Comparison of ENCODE assay signal across 1 cellular context in the genomic region with DNA sequence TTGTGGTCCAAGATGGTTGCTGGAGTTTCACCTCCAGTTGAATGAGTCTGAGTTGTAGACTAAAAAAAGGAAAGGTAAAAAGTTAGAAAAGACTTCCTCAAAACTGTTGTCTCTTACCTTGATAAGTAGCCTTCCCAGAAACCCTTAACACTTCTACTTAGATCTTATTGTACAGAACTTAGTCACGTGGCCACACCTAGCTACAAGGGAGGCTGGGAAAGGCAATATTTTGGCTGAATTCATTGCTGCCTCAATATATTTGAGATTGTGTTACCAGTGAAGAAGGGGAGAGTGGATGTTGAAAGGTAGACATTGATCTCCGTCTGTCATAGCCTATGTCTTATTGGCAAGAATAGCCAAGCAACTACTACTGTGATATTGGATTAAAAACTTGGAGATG.
A peak's percentile ranks its signal among the peaks of the same experiment; 100 is the strongest.
TF ChIP-seq lines count a peak whose summit lies in the region.

No MANE protein-coding gene starts in this region.

TF ChIP-seq in K562, 482 proteins besides CTCF, POLR2A, EP300 and RAD21 (continued from another document):
- TF ChIP-seq, protein P1, sequence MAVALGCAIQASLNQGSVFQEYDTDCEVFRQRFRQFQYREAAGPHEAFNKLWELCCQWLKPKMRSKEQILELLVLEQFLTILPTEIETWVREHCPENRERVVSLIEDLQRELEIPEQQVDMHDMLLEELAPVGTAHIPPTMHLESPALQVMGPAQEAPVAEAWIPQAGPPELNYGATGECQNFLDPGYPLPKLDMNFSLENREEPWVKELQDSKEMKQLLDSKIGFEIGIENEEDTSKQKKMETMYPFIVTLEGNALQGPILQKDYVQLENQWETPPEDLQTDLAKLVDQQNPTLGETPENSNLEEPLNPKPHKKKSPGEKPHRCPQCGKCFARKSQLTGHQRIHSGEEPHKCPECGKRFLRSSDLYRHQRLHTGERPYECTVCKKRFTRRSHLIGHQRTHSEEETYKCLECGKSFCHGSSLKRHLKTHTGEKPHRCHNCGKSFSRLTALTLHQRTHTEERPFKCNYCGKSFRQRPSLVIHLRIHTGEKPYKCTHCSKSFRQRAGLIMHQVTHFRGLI (CRISPR knock-in tag; IDR thresholded peaks at IDR 0.05): no peak
- TF ChIP-seq ZNF277 (CRISPR knock-in tag; IDR thresholded peaks at IDR 0.05; ENCODE audit: borderline replicate concordance): no peak
- no peak for TF ChIP-seq FOXA1 (IDR thresholded peaks at IDR 0.05; ENCODE audit: borderline replicate concordance)
- no peak for TF ChIP-seq ZNF133 (CRISPR knock-in tag; IDR thresholded peaks at IDR 0.05)
- no peak for TF ChIP-seq PBX2 (CRISPR knock-in tag; IDR thresholded peaks at IDR 0.05; ENCODE audit: low read depth)
- no peak for TF ChIP-seq PBX2 (tag; conservative IDR thresholded peaks at IDR 0.05; ENCODE audit: low read depth)
- TF ChIP-seq, protein P2, sequence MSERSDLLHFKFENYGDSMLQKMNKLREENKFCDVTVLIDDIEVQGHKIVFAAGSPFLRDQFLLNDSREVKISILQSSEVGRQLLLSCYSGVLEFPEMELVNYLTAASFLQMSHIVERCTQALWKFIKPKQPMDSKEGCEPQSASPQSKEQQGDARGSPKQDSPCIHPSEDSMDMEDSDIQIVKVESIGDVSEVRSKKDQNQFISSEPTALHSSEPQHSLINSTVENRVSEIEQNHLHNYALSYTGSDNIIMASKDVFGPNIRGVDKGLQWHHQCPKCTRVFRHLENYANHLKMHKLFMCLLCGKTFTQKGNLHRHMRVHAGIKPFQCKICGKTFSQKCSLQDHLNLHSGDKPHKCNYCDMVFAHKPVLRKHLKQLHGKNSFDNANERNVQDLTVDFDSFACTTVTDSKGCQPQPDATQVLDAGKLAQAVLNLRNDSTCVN (CRISPR knock-in tag; IDR thresholded peaks at IDR 0.05): no peak
- TF ChIP-seq YY1 (IDR thresholded peaks at IDR 0.05; ENCODE audit: borderline replicate concordance in 1 of 3, control insufficient read depth in 1 of 3, extremely low read depth in 1 of 3, insufficient read depth in 3 of 3, insufficient read length in 1 of 3, insufficient replicate concordance in 2 of 3, low read depth in 1 of 3, low read length in 2 of 3): no peak
- TF ChIP-seq CEBPB (tag; IDR thresholded peaks at IDR 0.05): no peak
- TF ChIP-seq ZBTB49 (CRISPR knock-in tag; IDR thresholded peaks at IDR 0.05; ENCODE audit: borderline replicate concordance): no peak
- TF ChIP-seq, protein P3, sequence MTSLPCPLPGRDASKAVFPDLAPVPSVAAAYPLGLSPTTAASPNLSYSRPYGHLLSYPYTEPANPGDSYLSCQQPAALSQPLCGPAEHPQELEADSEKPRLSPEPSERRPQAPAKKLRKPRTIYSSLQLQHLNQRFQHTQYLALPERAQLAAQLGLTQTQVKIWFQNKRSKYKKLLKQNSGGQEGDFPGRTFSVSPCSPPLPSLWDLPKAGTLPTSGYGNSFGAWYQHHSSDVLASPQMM (CRISPR knock-in tag; IDR thresholded peaks at IDR 0.05): no peak
- TF ChIP-seq, protein P4, sequence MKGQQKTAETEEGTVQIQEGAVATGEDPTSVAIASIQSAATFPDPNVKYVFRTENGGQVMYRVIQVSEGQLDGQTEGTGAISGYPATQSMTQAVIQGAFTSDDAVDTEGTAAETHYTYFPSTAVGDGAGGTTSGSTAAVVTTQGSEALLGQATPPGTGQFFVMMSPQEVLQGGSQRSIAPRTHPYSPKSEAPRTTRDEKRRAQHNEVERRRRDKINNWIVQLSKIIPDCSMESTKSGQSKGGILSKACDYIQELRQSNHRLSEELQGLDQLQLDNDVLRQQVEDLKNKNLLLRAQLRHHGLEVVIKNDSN (CRISPR knock-in tag; IDR thresholded peaks at IDR 0.05): peak; percentile 68; the same call in 1 of the 2 replicates
- no peak for TF ChIP-seq BRF1 (IDR thresholded peaks at IDR 0.05; ENCODE audit: borderline replicate concordance, extremely low read depth, insufficient read length)
- TF ChIP-seq SPI1 (IDR thresholded peaks at IDR 0.05; ENCODE audit: borderline replicate concordance, low read depth, low read length): peak; percentile 58; the same call in 1 of the 2 replicates
- TF ChIP-seq ZNF347 (CRISPR knock-in tag; IDR thresholded peaks at IDR 0.05; ENCODE audit: low read depth): no peak
- no peak for TF ChIP-seq SMARCA5 (IDR thresholded peaks at IDR 0.05)
- TF ChIP-seq RAD51 (IDR thresholded peaks at IDR 0.05; ENCODE audit: borderline replicate concordance, low read depth): peak; percentile 69
- no peak for TF ChIP-seq KLF16 (IDR thresholded peaks at IDR 0.05)
- peak; percentile 65 for TF ChIP-seq USF2 (CRISPR knock-in tag; IDR thresholded peaks at IDR 0.05)
- TF ChIP-seq HOXB6 (CRISPR knock-in tag; IDR thresholded peaks at IDR 0.05; ENCODE audit: borderline replicate concordance): no peak
